Comparison of ENCODE assay signal across 22 cellular contexts in the genomic region with DNA sequence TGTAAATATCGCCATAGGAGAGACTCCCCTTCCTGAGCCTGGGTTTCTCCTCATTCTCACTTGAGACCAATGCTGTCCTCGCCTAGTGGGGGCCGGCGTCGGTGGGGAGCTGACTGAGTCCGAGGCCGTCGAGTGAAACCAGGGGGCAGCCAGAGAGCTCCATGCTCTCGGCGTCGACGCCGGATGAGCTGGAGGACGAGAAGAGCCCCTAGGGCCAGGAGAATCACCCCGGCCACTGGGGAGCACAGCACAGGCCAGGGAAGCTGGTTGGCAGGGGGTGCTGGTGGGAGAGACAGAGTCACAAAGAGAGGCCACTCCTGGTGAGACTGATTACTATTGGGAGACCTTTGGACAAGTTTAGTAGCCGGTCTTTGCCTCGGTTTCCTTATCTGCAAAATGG.
"Had no signal": no experiment of that assay in that cellular context is flagged by ENCODE, and none has a peak within 500 bp of the region (broad histone marks: within the 10 kb centered on the region; RNA-seq: fewer than 3 reads in every experiment).

No MANE protein-coding gene starts in this region.

- H3K27me3 ChIP-seq: body of pancreas, colonic mucosa, suprapubic skin, transverse colon had no signal

- H3K4me3 ChIP-seq: body of pancreas, colonic mucosa, suprapubic skin, transverse colon had no signal

- H3K9me3 Mint-ChIP-seq: activated CD4-positive, alpha-beta memory T cell treated with anti-CD3 and anti-CD28 coated beads, Interleukin-2, amount 10 ng/mL, durations not matched to agents 7 days and 5 days; activated naive CD4-positive, alpha-beta T cell treated with anti-CD3 and anti-CD28 coated beads for 36 hours; activated T-cell treated with anti-CD3 and anti-CD28 coated beads, Interleukin-2, amount 50 U/mL, for 24 hours; activated T-helper 2 cell treated with anti-CD3 and anti-CD28 coated beads, Interferon-gamma antibody, Interleukin-2, Interleukin-4, amounts not matched to agents 10 μg/mL and 5 μg/mL and 100 μg/mL, durations not matched to agents 14 hours and 24 hours and 36 hours; stimulated activated naive CD8-positive, alpha-beta T cell treated with anti-CD3 and anti-CD28 coated beads, Interleukin-15, Interleukin-2, amounts not matched to agents 100 ng/mL and 50 ng/mL, for 24 hours had no signal

- H3K27ac ChIP-seq: body of pancreas, colonic mucosa, suprapubic skin, transverse colon had no signal

- ATAC-seq: body of pancreas, left lobe of liver had no signal

- DNase-seq: activated CD4-positive, alpha-beta memory T cell treated with anti-CD3 and anti-CD28 coated beads, Interleukin-2, amount 10 ng/mL, durations not matched to agents 7 days and 5 days; activated CD4-positive, alpha-beta T cell treated with anti-CD3 and anti-CD28 coated beads for 48 hours; activated CD4-positive, CD25-positive, alpha-beta regulatory T cell; activated naive CD4-positive, alpha-beta T cell treated with anti-CD3 and anti-CD28 coated beads for 36 hours; activated T-cell treated with anti-CD3 and anti-CD28 coated beads, Interleukin-2, amount 50 U/mL, for 24 hours; body of pancreas; central memory CD4-positive, alpha-beta T cell; colonic mucosa; erythroblast; foreskin melanocyte; glutamatergic neuron; hypothalamus; midbrain; stimulated activated CD4-positive, alpha-beta T cell treated with anti-CD3 and anti-CD28 coated beads, Interleukin-12 subunit alpha, Interleukin-12 subunit beta, amount 100 ng/mL, for 4 hours; stimulated activated CD4-positive, alpha-beta T cell treated with anti-CD3 and anti-CD28 coated beads, Interleukin-1b, Interleukin-23, amount 100 ng/mL, for 48 hours; stimulated activated CD8-positive, alpha-beta memory T cell treated with anti-CD3 and anti-CD28 coated beads, Interleukin-4, amount 100 ng/mL, for 48 hours; SW 1271; transverse colon had no signal

- H3K9me3 ChIP-seq: body of pancreas, colonic mucosa, suprapubic skin, transverse colon had no signal

- H3K36me3 ChIP-seq: colonic mucosa, suprapubic skin, transverse colon had no signal

- H3K27ac Mint-ChIP-seq: activated CD4-positive, alpha-beta memory T cell treated with anti-CD3 and anti-CD28 coated beads, Interleukin-2, amount 10 ng/mL, durations not matched to agents 7 days and 5 days; activated naive CD4-positive, alpha-beta T cell treated with anti-CD3 and anti-CD28 coated beads for 36 hours; activated T-cell treated with anti-CD3 and anti-CD28 coated beads, Interleukin-2, amount 50 U/mL, for 24 hours; activated T-helper 2 cell treated with anti-CD3 and anti-CD28 coated beads, Interferon-gamma antibody, Interleukin-2, Interleukin-4, amounts not matched to agents 10 μg/mL and 5 μg/mL and 100 μg/mL, durations not matched to agents 14 hours and 24 hours and 36 hours; stimulated activated naive CD8-positive, alpha-beta T cell treated with anti-CD3 and anti-CD28 coated beads, Interleukin-15, Interleukin-2, amounts not matched to agents 100 ng/mL and 50 ng/mL, for 24 hours had no signal

- H3K27me3 Mint-ChIP-seq: activated T-cell treated with anti-CD3 and anti-CD28 coated beads, Interleukin-2, amount 50 U/mL, for 24 hours; stimulated activated naive CD8-positive, alpha-beta T cell treated with anti-CD3 and anti-CD28 coated beads, Interleukin-15, Interleukin-2, amounts not matched to agents 100 ng/mL and 50 ng/mL, for 24 hours had no signal

- H3K4me3 Mint-ChIP-seq: activated CD4-positive, alpha-beta memory T cell treated with anti-CD3 and anti-CD28 coated beads, Interleukin-2, amount 10 ng/mL, durations not matched to agents 7 days and 5 days; activated naive CD4-positive, alpha-beta T cell treated with anti-CD3 and anti-CD28 coated beads for 36 hours; activated T-cell treated with anti-CD3 and anti-CD28 coated beads, Interleukin-2, amount 50 U/mL, for 24 hours; stimulated activated naive CD8-positive, alpha-beta T cell treated with anti-CD3 and anti-CD28 coated beads, Interleukin-15, Interleukin-2, amounts not matched to agents 100 ng/mL and 50 ng/mL, for 24 hours had no signal
